In the genomic region with DNA sequence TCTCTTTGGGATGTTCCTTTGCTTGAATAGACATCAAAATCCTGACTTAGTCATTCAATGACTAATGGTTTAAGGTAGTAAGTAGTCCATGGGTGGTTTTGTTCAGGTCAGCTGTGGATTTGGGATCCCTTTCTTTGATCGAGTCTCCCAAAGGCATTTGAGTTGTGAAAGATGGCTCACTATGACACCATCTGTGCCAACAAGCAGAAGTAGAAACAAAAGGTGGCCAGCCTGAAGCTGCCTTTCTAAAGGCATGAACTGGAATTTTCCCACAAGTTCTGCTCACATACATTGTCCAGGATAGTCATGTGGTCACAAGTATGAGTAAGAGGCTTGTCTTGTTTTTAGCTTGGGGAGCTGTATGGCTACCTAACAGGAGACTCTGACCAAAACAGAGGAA, we compare ENCODE assay signal across 21 cellular contexts.
"Had no signal": no experiment of that assay in that cellular context is flagged by ENCODE, and none has a peak within 500 bp of the region (broad histone marks: within the 10 kb centered on the region; RNA-seq: fewer than 3 reads in every experiment).

No MANE protein-coding gene starts in this region.

- H3K4me2 ChIP-seq: hepatocyte had no signal

- DNase-seq: cortex of kidney; effector CD8-positive, alpha-beta T cell; effector memory CD8-positive, alpha-beta T cell; endodermal cell; esophagus squamous epithelium; foreskin fibroblast; heart left ventricle; hypothalamus; immature natural killer cell; islet precursor cell; left cardiac atrium; left lung; left ventricle myocardium superior; lower lobe of right lung; mesendoderm; midbrain; naive thymus-derived CD4-positive, alpha-beta T cell had no signal

- H3K27ac ChIP-seq: esophagus squamous epithelium, gastroesophageal sphincter, heart left ventricle, hepatocyte, left lung, lower lobe of right lung had no signal

- H3K36me3 Mint-ChIP-seq: immature natural killer cell; memory B cell; naive thymus-derived CD4-positive, alpha-beta T cell had no signal

- H3K4me1 ChIP-seq: esophagus squamous epithelium, gastroesophageal sphincter, heart left ventricle, left lung, lower lobe of right lung had no signal

- H3K9me3 ChIP-seq: esophagus squamous epithelium, gastroesophageal sphincter, heart left ventricle, left lung, lower lobe of right lung had no signal

- H3K4me3 ChIP-seq: esophagus squamous epithelium, gastroesophageal sphincter, heart left ventricle, hepatocyte, left lung, lower lobe of right lung had no signal

- H3K27ac Mint-ChIP-seq: dendritic cell treated with granulocyte-macrophage colony-stimulating factor and Interleukin-4, amounts not matched to agents 40 ng/mL and 50 ng/mL, for 4 days; effector memory CD8-positive, alpha-beta T cell; endodermal cell; immature natural killer cell; memory B cell; naive thymus-derived CD4-positive, alpha-beta T cell had no signal

- H3K4me3 Mint-ChIP-seq: dendritic cell treated with granulocyte-macrophage colony-stimulating factor and Interleukin-4, amounts not matched to agents 40 ng/mL and 50 ng/mL, for 4 days; effector memory CD8-positive, alpha-beta T cell; endodermal cell; immature natural killer cell; memory B cell; naive thymus-derived CD4-positive, alpha-beta T cell had no signal

- H3K36me3 ChIP-seq: esophagus squamous epithelium, gastroesophageal sphincter, heart left ventricle, left lung, lower lobe of right lung had no signal

- H2AFZ ChIP-seq: hepatocyte had no signal

- H3K27me3 ChIP-seq: esophagus squamous epithelium, gastroesophageal sphincter, heart left ventricle, hepatocyte, left lung had no signal

- H3K27me3 Mint-ChIP-seq: dendritic cell treated with granulocyte-macrophage colony-stimulating factor and Interleukin-4, amounts not matched to agents 40 ng/mL and 50 ng/mL, for 4 days had no signal

- H3K79me2 ChIP-seq: hepatocyte had no signal

- ATAC-seq: effector memory CD8-positive, alpha-beta T cell; gastroesophageal sphincter; heart left ventricle; left cardiac atrium; left lung; left ventricle myocardium superior; lower lobe of right lung; naive thymus-derived CD4-positive, alpha-beta T cell had no signal

- H3K9me3 Mint-ChIP-seq: dendritic cell treated with granulocyte-macrophage colony-stimulating factor and Interleukin-4, amounts not matched to agents 40 ng/mL and 50 ng/mL, for 4 days; endodermal cell; memory B cell had no signal

- H3K4me1 Mint-ChIP-seq: endodermal cell; immature natural killer cell; memory B cell; naive thymus-derived CD4-positive, alpha-beta T cell had no signal
